In the genomic region with DNA sequence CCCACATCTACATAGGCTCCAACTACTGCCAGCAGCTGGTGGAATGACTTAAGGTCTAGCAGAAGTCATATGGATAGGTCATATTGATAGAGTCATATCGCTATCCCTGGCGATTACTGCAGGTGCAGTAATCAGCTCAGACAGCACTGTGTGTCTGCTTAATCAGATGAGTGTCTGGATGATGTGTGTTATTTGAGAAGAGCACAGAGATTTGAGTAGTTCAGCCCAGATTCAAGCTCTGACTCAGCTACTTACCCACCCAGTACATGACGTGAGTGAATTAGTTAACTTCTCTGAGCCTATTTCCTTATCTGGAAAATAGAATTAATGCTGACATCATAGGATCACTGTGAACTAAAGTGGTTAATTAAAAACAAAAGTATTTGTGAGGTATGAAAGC, we compare ENCODE assay signal across 19 cellular contexts.
DNase-seq lines count a peak whose midpoint lies in the region; ATAC-seq and TF ChIP-seq lines count a peak whose summit lies in the region.
"Had no signal": no experiment of that assay in that cellular context is flagged by ENCODE, and none has a peak within 500 bp of the region (broad histone marks: within the 10 kb centered on the region; RNA-seq: fewer than 3 reads in every experiment).

No MANE protein-coding gene starts in this region.

- no peaks in the 10 kb centered on the region for H3K27me3 ChIP-seq in A673 (replicated peaks; ENCODE audit: insufficient read depth, low read depth, low read length, poor library complexity)
- no peaks in the 10 kb centered on the region for H3K27me3 ChIP-seq in GM23248 (replicated peaks; ENCODE audit: insufficient read depth)
- H3K27me3 ChIP-seq in tibial nerve = no peaks in the 10 kb centered on the region
- H3K27me3 ChIP-seq: stomach had no signal

- 62 to 70% methylated on average over 3 of the region's 3 CpGs for WGBS in GM23248 (ENCODE audit: low coverage in 1 of 2, low lambda C conversion rate in 2 of 2, missing lambda C conversion rate in 2 of 2), 2 experiments
- 84 to 88% methylated on average over 3 of the region's 3 CpGs for WGBS in tibial nerve, 2 donors

- H3K4me3 ChIP-seq in A673 (ENCODE audit: low read depth, low read length, poor library complexity, severe bottlenecking) (no peak overlapping the region), GM23248 (no peak overlapping the region), fibroblast of villous mesenchyme (ENCODE audit: low read depth, low read length) (no peak overlapping the region), tibial nerve (no peak overlapping the region)
- H3K4me3 ChIP-seq: stomach had no signal

- H3K4me1 ChIP-seq in A673 (ENCODE audit: insufficient read depth, low read length, poor library complexity, severe bottlenecking) = peaks cover 1% of the 10 kb centered on the region
- H3K4me1 ChIP-seq in GM23248 (ENCODE audit: insufficient read depth) = peaks cover 13% of the 10 kb centered on the region
- H3K4me1 ChIP-seq in tibial nerve = peaks cover 0 to 2% (median under 1%) of the 10 kb centered on the region in 4 donors
- H3K4me1 ChIP-seq: parathyroid adenoma had no signal

- DNase-seq in A673 (ENCODE audit: low spot score) = peak; percentile 42
- DNase-seq in GM23248 = peak; percentile 66
- DNase-seq in amniotic stem cell (lab: John Stamatoyannopoulos, UW) = peak; percentile 21
- DNase-seq in fibroblast of villous mesenchyme (ENCODE audit: low read depth) = peak; percentile 55
- DNase-seq in NCI-H1105 (lab: John Stamatoyannopoulos, UW) = no peak
- DNase-seq in tibial nerve (ENCODE audit: low spot score in 2 of 2) = no peak
- DNase-seq in NK-92 (lab: John Stamatoyannopoulos, UW; ENCODE audit: unreplicated experiment) = no peak
- DNase-seq: activated CD8-positive, alpha-beta T cell treated with anti-CD3 and anti-CD28 coated beads for 36 hours; activated T-cell treated with anti-CD3 and anti-CD28 coated beads, Interleukin-2, amount 50 U/mL, for 1 hour; CD4-positive, alpha-beta memory T cell; EL; Karpas-422; natural killer cell; NCI-H1092; NCI-H510A treated with DMSO at 0.1 percent for 48 hours; stomach; T-cell had no signal

- no peak for TF ChIP-seq EP300 in tibial nerve (IDR thresholded peaks at IDR 0.05)

- no peak for TF ChIP-seq CTCF in A673 (conservative IDR thresholded peaks at IDR 0.05; ENCODE audit: low read depth, low read length)
- TF ChIP-seq CTCF in fibroblast of villous mesenchyme (IDR thresholded peaks at IDR 0.05; ENCODE audit: insufficient read depth, low read depth, low read length) = no peak
- no peak for TF ChIP-seq CTCF in tibial nerve (IDR thresholded peaks at IDR 0.05)

- H2AFZ ChIP-seq in GM23248 = no peak overlapping the region
- H2AFZ ChIP-seq: parathyroid adenoma had no signal

- no peak for TF ChIP-seq POLR2A in tibial nerve (IDR thresholded peaks at IDR 0.05)

- in situ Hi-C loops in GM23248 (cut with MboI) = no loop called here

- H3K9me2 ChIP-seq in GM23248 (ENCODE audit: insufficient read depth) = no peaks in the 10 kb centered on the region

- no peaks in the 10 kb centered on the region for H3K79me2 ChIP-seq in GM23248 (ENCODE audit: insufficient read depth)
- H3K79me2 ChIP-seq: parathyroid adenoma had no signal

- intact Hi-C loops in A673 (cut with micrococcal nuclease; ENCODE audit: unreplicated experiment) = no loop called here

- BruUV-seq in A673 (replicated peaks; lab: Mats Ljungman, UMichigan) = no TSS peak

- H3K36me3 ChIP-seq in A673 (ENCODE audit: insufficient read depth, low read length, poor library complexity, severe bottlenecking) (no peaks in the 10 kb centered on the region), GM23248 (ENCODE audit: low read depth) (no peaks in the 10 kb centered on the region), tibial nerve (no peaks in the 10 kb centered on the region)
- H3K36me3 ChIP-seq: stomach had no signal

- POLR2A ChIA-PET in A673 (lab: Charles Lee; ENCODE audit: low non-redundant PET) = no interaction called here

- ATAC-seq in GM21717 (IDR thresholded peaks at IDR 0.05; ENCODE audit: unreplicated experiment) = no peak
- ATAC-seq: activated CD8-positive, alpha-beta T cell treated with anti-CD3 and anti-CD28 coated beads for 36 hours; natural killer cell; T-cell had no signal

- H3K4me2 ChIP-seq in GM23248 (ENCODE audit: unreplicated experiment) = no peak overlapping the region

- H3F3A ChIP-seq in GM23248 (ENCODE audit: insufficient read depth) = peaks cover 3% of the 10 kb centered on the region

- H3K27ac ChIP-seq in A673 (ENCODE audit: low read depth, low read length, poor library complexity, severe bottlenecking) = no peak overlapping the region
- H3K27ac ChIP-seq in GM23248 = no peak overlapping the region
- no peak overlapping the region for H3K27ac ChIP-seq in tibial nerve
- H3K27ac ChIP-seq: parathyroid adenoma, stomach had no signal

- no peaks in the 10 kb centered on the region for H4K20me1 ChIP-seq in GM23248 (ENCODE audit: insufficient read depth)

- CTCF ChIA-PET in A673 (lab: Charles Lee) = no interaction called here

- no peak overlapping the region for H3K9ac ChIP-seq in GM23248
- H3K9ac ChIP-seq: parathyroid adenoma had no signal

- H3K9me3 ChIP-seq in A673 (ENCODE audit: low read depth, low read length, poor library complexity, severe bottlenecking) (no peaks in the 10 kb centered on the region), GM23248 (ENCODE audit: low read depth) (no peaks in the 10 kb centered on the region), tibial nerve (peaks cover 0 to 3% (median 0%) of the 10 kb centered on the region in 4 donors)
- H3K9me3 ChIP-seq: stomach had no signal

Comparison
In these comparisons a context has a peak if more than half of its experiments do, and no peak if none do; other contexts are left out.
1. DNase-seq: peak in A673 (single experiment), GM23248 (single experiment), amniotic stem cell (single experiment) and fibroblast of villous mesenchyme (single experiment); none in NCI-H1105 (single experiment), tibial nerve (0 of 2) and NK-92 (single experiment).